In genomic region chr2:169478339-169478738, GRCh38 we compare ENCODE assay signal across 10 cellular contexts. TPM values are rescaled to one million over a fixed set of nuclear protein-coding genes. Genes with fewer than 3 reads are reported as not detected.
DNase-seq lines count a peak whose midpoint lies in the region; ATAC-seq, FAIRE-seq and TF ChIP-seq lines count a peak whose summit lies in the region.
"Had no signal": no experiment of that assay in that cellular context is flagged by ENCODE, and none has a peak within 500 bp of the region (broad histone marks: within the 10 kb centered on the region; RNA-seq: fewer than 3 reads in every experiment).

No MANE protein-coding gene starts in this region.

- TF ChIP-seq CTCF in bronchial epithelial cell (IDR thresholded peaks at IDR 0.05; ENCODE audit: insufficient read depth, low read length, severe bottlenecking) (no peak), type B pancreatic cell (conservative IDR thresholded peaks at IDR 0.05) (no peak)

- H3K27me3 Mint-ChIP-seq in activated naive CD4-positive, alpha-beta T cell treated with anti-CD3 and anti-CD28 coated beads, Interleukin-2, amount 50 U/mL, for 24 hours: no peaks in the 10 kb centered on the region
- no peaks in the 10 kb centered on the region for H3K27me3 Mint-ChIP-seq in type B pancreatic cell

- DNase-seq in activated naive CD4-positive, alpha-beta T cell treated with anti-CD3 and anti-CD28 coated beads, Interleukin-2, amount 50 U/mL, for 16 hours: no peak
- DNase-seq in bronchial epithelial cell (ENCODE audit: low read depth) (peak; percentile 7), medulla oblongata (ENCODE audit: extremely low spot score) (peak; percentile 67), type B pancreatic cell (ENCODE audit: extremely low spot score, unreplicated experiment) (no peak)
- DNase-seq: activated CD4-positive, CD25-positive, alpha-beta regulatory T cell treated with anti-CD3 and anti-CD28 coated beads, Interleukin-2, amount 50 U/mL, for 72 hours had no signal

- H3K36me3 Mint-ChIP-seq in activated naive CD4-positive, alpha-beta T cell treated with anti-CD3 and anti-CD28 coated beads, Interleukin-2, amount 50 U/mL, for 24 hours: no peaks in the 10 kb centered on the region
- H3K36me3 Mint-ChIP-seq in type B pancreatic cell: peaks cover 5% of the 10 kb centered on the region

- FAIRE-seq in bronchial epithelial cell (lab: Jason Lieb, UNC): no peak

- no peak overlapping the region for H3K4me3 ChIP-seq in bronchial epithelial cell (ENCODE audit: low read depth, low read length)

- ATAC-seq in GM18498 (IDR thresholded peaks at IDR 0.05; ENCODE audit: unreplicated experiment) (no peak), GM21786 (IDR thresholded peaks at IDR 0.05; ENCODE audit: unreplicated experiment) (no peak), HG02852 (IDR thresholded peaks at IDR 0.05; ENCODE audit: unreplicated experiment) (no peak)

- H3K36me3 ChIP-seq in bronchial epithelial cell (ENCODE audit: control insufficient read depth, insufficient read depth, low read length): no peaks in the 10 kb centered on the region
- H3K36me3 ChIP-seq: BLaER1 had no signal

- H3K27me3 ChIP-seq in bronchial epithelial cell (ENCODE audit: control insufficient read depth, insufficient read depth, low read length): no peaks in the 10 kb centered on the region

- H3K4me1 Mint-ChIP-seq in activated naive CD4-positive, alpha-beta T cell treated with anti-CD3 and anti-CD28 coated beads, Interleukin-2, amount 50 U/mL, for 24 hours: peaks cover 19% of the 10 kb centered on the region
- peaks cover 13% of the 10 kb centered on the region for H3K4me1 Mint-ChIP-seq in type B pancreatic cell (ENCODE audit: unreplicated experiment)

- peak overlapping the region; percentile 91 for H3K4me3 Mint-ChIP-seq in activated naive CD4-positive, alpha-beta T cell treated with anti-CD3 and anti-CD28 coated beads, Interleukin-2, amount 50 U/mL, for 24 hours
- H3K4me3 Mint-ChIP-seq in type B pancreatic cell: peak overlapping the region; percentile 93

- H3K9me3 Mint-ChIP-seq in activated naive CD4-positive, alpha-beta T cell treated with anti-CD3 and anti-CD28 coated beads, Interleukin-2, amount 50 U/mL, for 24 hours: no peaks in the 10 kb centered on the region
- no peaks in the 10 kb centered on the region for H3K9me3 Mint-ChIP-seq in type B pancreatic cell

- H3K27ac Mint-ChIP-seq in activated naive CD4-positive, alpha-beta T cell treated with anti-CD3 and anti-CD28 coated beads, Interleukin-2, amount 50 U/mL, for 24 hours: peak overlapping the region; percentile 68
- peak overlapping the region; percentile 56 for H3K27ac Mint-ChIP-seq in type B pancreatic cell

RNA-seq across cellular contexts. Expression of gene BBS5, which starts 1.0 kb away (rescaled TPM):
- total RNA-seq in bronchial epithelial cell (1.3 and 3.2 TPM in 2 replicates), type B pancreatic cell (ENCODE audit: low replicate concordance) (5.0 and 11.2 TPM in 2 replicates)

RNA-seq across cellular contexts. Expression of gene KLHL41, which starts 31.2 kb away (rescaled TPM):
- total RNA-seq in bronchial epithelial cell: under 0.01 TPM in 1 of 2 replicates, not detected in the other
- 0.38 and 4.6 TPM in 2 replicates for total RNA-seq in type B pancreatic cell (ENCODE audit: low replicate concordance)

Comparison
In these comparisons a context has a peak if more than half of its experiments do, and no peak if none do; other contexts are left out.
1. DNase-seq: peak in bronchial epithelial cell (single experiment) and medulla oblongata (single experiment); none in activated naive CD4-positive, alpha-beta T cell treated with anti-CD3 and anti-CD28 coated beads, Interleukin-2, amount 50 U/mL, for 16 hours (single experiment) and type B pancreatic cell (single experiment).